Comparison of ENCODE assay signal across 11 cellular contexts in the genomic region with DNA sequence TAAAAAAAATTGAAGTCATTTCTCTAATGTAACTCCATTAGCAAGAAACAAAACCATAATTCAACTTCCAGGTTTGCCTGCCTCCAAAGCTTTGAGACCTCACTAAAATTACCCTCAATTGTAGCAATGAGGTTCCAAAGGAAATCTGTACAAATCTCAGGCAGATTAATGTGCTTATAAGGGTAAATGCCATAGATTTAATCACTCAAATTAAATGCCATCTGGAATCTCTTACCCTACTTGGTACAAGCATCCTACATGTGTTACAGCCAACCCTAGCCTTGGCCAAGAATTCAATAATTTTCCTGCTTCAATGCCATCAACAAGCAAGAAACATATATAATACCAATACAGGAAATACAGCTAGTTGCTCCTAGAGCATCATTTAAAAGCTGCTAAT.
DNase-seq lines count a peak whose midpoint lies in the region; ATAC-seq and TF ChIP-seq lines count a peak whose summit lies in the region.
"Had no signal": no experiment of that assay in that cellular context is flagged by ENCODE, and none has a peak within 500 bp of the region (broad histone marks: within the 10 kb centered on the region; RNA-seq: fewer than 3 reads in every experiment).

No MANE protein-coding gene starts in this region.

- TF ChIP-seq CTCF in choroid plexus epithelial cell (conservative IDR thresholded peaks at IDR 0.05; ENCODE audit: low read depth, low read length) (no peak), psoas muscle (IDR thresholded peaks at IDR 0.05) (no peak)

- peak overlapping the region; percentile 94 for H3K27ac ChIP-seq in psoas muscle
- H3K27ac ChIP-seq: 22Rv1, parathyroid adenoma had no signal

- H3K36me3 ChIP-seq in psoas muscle (ENCODE audit: insufficient read depth in 1 of 2, low read depth in 1 of 2), result peaks cover 0 to 11% of the 10 kb centered on the region in 2 donors

- intact Hi-C loops in psoas muscle (cut with DNase I), result loop anchor here (5.0 kb wide), 4 partner anchors 87 to 337 kb away; no protein-coding TSS in a partner anchor

- H3K4me3 ChIP-seq in choroid plexus epithelial cell (ENCODE audit: low read depth, low read length) (peak overlapping the region; percentile 24), psoas muscle (peak overlapping the region; percentile 87)

- no peaks in the 10 kb centered on the region for H3K9me3 ChIP-seq in psoas muscle

- H3K27me3 ChIP-seq in psoas muscle (ENCODE audit: insufficient read depth in 3 of 3, low read length in 2 of 3), result no peaks in the 10 kb centered on the region

- ATAC-seq in psoas muscle (no peak), GM18868 (IDR thresholded peaks at IDR 0.05; ENCODE audit: unreplicated experiment) (no peak)

- DNase-seq in NCI-H1694 treated with DMSO at 0.1 percent for 48 hours (lab: John Stamatoyannopoulos, UW) (peak; percentile 46), NCI-H1694 (lab: John Stamatoyannopoulos, UW) (no peak), NCI-H69 (lab: John Stamatoyannopoulos, UW) (peak; percentile 68), choroid plexus epithelial cell (ENCODE audit: low read depth) (no peak), psoas muscle (no peak), nucleus accumbens (lab: John Stamatoyannopoulos, UW) (no peak)
- no peak for DNase-seq in stimulated activated CD4-positive, alpha-beta T cell treated with anti-CD3 and anti-CD28 coated beads, Interleukin-1b, Interleukin-23, amount 100 ng/mL, for 48 hours
- DNase-seq: NCI-H2081 treated with DMSO at 0.1 percent for 48 hours had no signal

- peaks cover 32% of the 10 kb centered on the region for H3K4me1 ChIP-seq in psoas muscle

Comparison
In these comparisons a context has a peak if more than half of its experiments do, and no peak if none do; other contexts are left out.
1. DNase-seq: peak in NCI-H1694 treated with DMSO at 0.1 percent for 48 hours (single experiment) and NCI-H69 (single experiment); none in NCI-H1694 (single experiment), choroid plexus epithelial cell (single experiment), psoas muscle (0 of 2), stimulated activated CD4-positive, alpha-beta T cell treated with anti-CD3 and anti-CD28 coated beads, Interleukin-1b, Interleukin-23, amount 100 ng/mL, for 48 hours (single experiment) and nucleus accumbens (0 of 56).